Comparison of ENCODE assay signal across 8 cellular contexts in genomic region chr19:18290250-18291018, GRCh38. TPM values are rescaled to one million over a fixed set of nuclear protein-coding genes. Genes with fewer than 3 reads are reported as not detected.
DNase-seq lines count a peak whose midpoint lies in the region; ATAC-seq and TF ChIP-seq lines count a peak whose summit lies in the region.

No MANE protein-coding gene starts in this region.

- H3K36me3 ChIP-seq in heart left ventricle: no peaks in the 10 kb centered on the region
- no peaks in the 10 kb centered on the region for H3K36me3 ChIP-seq in effector memory CD4-positive, alpha-beta T cell (ENCODE audit: control insufficient read depth, insufficient read depth, low read length)

- no peak for TF ChIP-seq POLR2A in heart left ventricle (IDR thresholded peaks at IDR 0.05)

- no peak for TF ChIP-seq CTCF in heart left ventricle (IDR thresholded peaks at IDR 0.05)

- DNase-seq in heart left ventricle (no peak), left ventricle myocardium superior (no peak), inferior parietal cortex (ENCODE audit: extremely low spot score) (no peak), OCI-M2 (lab: John Stamatoyannopoulos, UW; ENCODE audit: unreplicated experiment) (no peak), NCI-H1092 treated with DMSO at 0.1 percent for 48 hours (lab: John Stamatoyannopoulos, UW) (no peak)
- peak; percentile 76 for DNase-seq in activated CD4-positive, alpha-beta T cell treated with anti-CD3 and anti-CD28 coated beads, Interleukin-2, amount 50 U/mL, for 1 hour
- DNase-seq in effector memory CD4-positive, alpha-beta T cell: peak; percentile 80 to 89 (median 87)
- peak; percentile 62 to 92 for DNase-seq in stimulated activated CD4-positive, alpha-beta T cell treated with anti-CD3 and anti-CD28 coated beads, Interleukin-12 subunit alpha, Interleukin-12 subunit beta, amount 100 ng/mL, for 24 hours (ENCODE audit: low read depth in 2 of 2)

- peak overlapping the region in 11 of 12 donors; percentile 96 to 100 (median 99) for H3K27ac ChIP-seq in heart left ventricle
- H3K27ac ChIP-seq in effector memory CD4-positive, alpha-beta T cell (ENCODE audit: insufficient read depth, low read length, poor library complexity, severe bottlenecking): peak overlapping the region; percentile 92

- H3K4me1 ChIP-seq in heart left ventricle: peaks cover 0 to 43% (median 22%) of the 10 kb centered on the region in 12 donors
- H3K4me1 ChIP-seq in effector memory CD4-positive, alpha-beta T cell (ENCODE audit: control insufficient read depth, insufficient read depth, low read length, poor library complexity, severe bottlenecking): peaks cover 52% of the 10 kb centered on the region

- H3K27me3 ChIP-seq in heart left ventricle: no peaks in the 10 kb centered on the region
- no peaks in the 10 kb centered on the region for H3K27me3 ChIP-seq in effector memory CD4-positive, alpha-beta T cell (replicated peaks; ENCODE audit: control insufficient read depth, insufficient read depth, low read length, poor library complexity, severe bottlenecking)

- H3K9me3 ChIP-seq in heart left ventricle: no peaks in the 10 kb centered on the region
- H3K9me3 ChIP-seq in effector memory CD4-positive, alpha-beta T cell (ENCODE audit: control insufficient read depth, low read length): no peaks in the 10 kb centered on the region

- no peak for ATAC-seq in heart left ventricle
- no peak for ATAC-seq in left ventricle myocardium superior

- H3K4me3 ChIP-seq in heart left ventricle: peak overlapping the region in 1 of 12 donors; percentile 77
- H3K4me3 ChIP-seq in effector memory CD4-positive, alpha-beta T cell (ENCODE audit: insufficient read depth, low read depth, low read length, poor library complexity, severe bottlenecking): no peak overlapping the region

- WGBS in heart left ventricle, 4 donors: 37 to 51% (median 39%) methylated on average over 15 of the region's 15 CpGs

- intact Hi-C loops in heart left ventricle (cut with DNase I) (loop anchor here in 1 of 10 donors (1.0 kb wide), 1 partner anchor 8 kb away; no protein-coding TSS in a partner anchor), left ventricle myocardium superior (cut with micrococcal nuclease) (no loop called here)

RNA-seq across cellular contexts. Expression of gene JUND, which starts 9.0 kb away (rescaled TPM):
- total RNA-seq in heart left ventricle (100 to 1,000 TPM in 7 of 9 donors, 10 to 100 TPM in 2; 80.2 to 352 (median 137) TPM), left ventricle myocardium superior (89.2 TPM)
- polyA plus RNA-seq in heart left ventricle: 100 to 1,000 TPM; 114 to 236 TPM

RNA-seq across cellular contexts. Expression of gene IQCN, which starts 16.2 kb away (rescaled TPM):
- total RNA-seq in heart left ventricle (1 to 10 TPM in 4 of 9 donors, under 1 TPM in 5; 0.24 to 2.4 (median 0.75) TPM), left ventricle myocardium superior (0.57 TPM)
- polyA plus RNA-seq in heart left ventricle: 1 to 10 TPM in 1 of 2 donors, under 1 TPM in 1; 0.28 to 2.8 TPM

RNA-seq across cellular contexts. Expression of gene LSM4, which starts 32.4 kb away (rescaled TPM):
- total RNA-seq in heart left ventricle (100 to 1,000 TPM in 5 of 9 donors, 10 to 100 TPM in 4; 65.8 to 167 (median 101) TPM), left ventricle myocardium superior (98.0 TPM)
- polyA plus RNA-seq in heart left ventricle: 100 to 1,000 TPM; 127 to 171 TPM

RNA-seq across cellular contexts. Expression of gene PGPEP1, which starts 50.0 kb away (rescaled TPM):
- total RNA-seq in heart left ventricle (10 to 100 TPM; 22.5 to 58.6 (median 44.6) TPM), left ventricle myocardium superior (41.2 TPM)
- polyA plus RNA-seq in heart left ventricle: 10 to 100 TPM; 26.7 to 31.8 TPM

Comparison
In these comparisons a context has a peak if more than half of its experiments do, and no peak if none do; other contexts are left out.
1. DNase-seq: peak in activated CD4-positive, alpha-beta T cell treated with anti-CD3 and anti-CD28 coated beads, Interleukin-2, amount 50 U/mL, for 1 hour (single experiment), effector memory CD4-positive, alpha-beta T cell (3 of 3) and stimulated activated CD4-positive, alpha-beta T cell treated with anti-CD3 and anti-CD28 coated beads, Interleukin-12 subunit alpha, Interleukin-12 subunit beta, amount 100 ng/mL, for 24 hours (2 of 2); none in heart left ventricle (0 of 5), left ventricle myocardium superior (single experiment), inferior parietal cortex (single experiment), OCI-M2 (single experiment) and NCI-H1092 treated with DMSO at 0.1 percent for 48 hours (single experiment).